10 cellular contexts compared by ENCODE assay signal in genomic region chr3:46824561-46824960, GRCh38. TPM values are rescaled to one million over a fixed set of nuclear protein-coding genes. Genes with fewer than 3 reads are reported as not detected.
"Had no signal": no experiment of that assay in that cellular context is flagged by ENCODE, and none has a peak within 500 bp of the region (broad histone marks: within the 10 kb centered on the region; RNA-seq: fewer than 3 reads in every experiment).

No MANE protein-coding gene starts in this region.

- H3K27ac Mint-ChIP-seq: GM23338, H9, HFFc6 had no signal

- H3K4me2 ChIP-seq: GM23338 had no signal

- H3K4me3 ChIP-seq: GM23248, GM23338, HAP-1 had no signal

- H2AFZ ChIP-seq: GM23248, GM23338 had no signal

- H3K9ac ChIP-seq: GM23248 had no signal

- DNase-seq: GM23248, GOT3, H7, H9, HCEC 1CT, HFFc6 had no signal

- H3K27ac ChIP-seq: GM23248 had no signal

- H3K36me3 ChIP-seq: HAP-1 had no signal

- H3K4me3 Mint-ChIP-seq: GM23338, H9, HFFc6 had no signal

RNA-seq across cellular contexts. Expression of gene MYL3, which starts 38.7 kb away (rescaled TPM):
- total RNA-seq: GM23248, GM23338, H1, H4 had no signal
- polyA plus RNA-seq: GM23248, GM23338 had no signal
